Comparison of ENCODE assay signal across 25 cellular contexts in the genomic region with DNA sequence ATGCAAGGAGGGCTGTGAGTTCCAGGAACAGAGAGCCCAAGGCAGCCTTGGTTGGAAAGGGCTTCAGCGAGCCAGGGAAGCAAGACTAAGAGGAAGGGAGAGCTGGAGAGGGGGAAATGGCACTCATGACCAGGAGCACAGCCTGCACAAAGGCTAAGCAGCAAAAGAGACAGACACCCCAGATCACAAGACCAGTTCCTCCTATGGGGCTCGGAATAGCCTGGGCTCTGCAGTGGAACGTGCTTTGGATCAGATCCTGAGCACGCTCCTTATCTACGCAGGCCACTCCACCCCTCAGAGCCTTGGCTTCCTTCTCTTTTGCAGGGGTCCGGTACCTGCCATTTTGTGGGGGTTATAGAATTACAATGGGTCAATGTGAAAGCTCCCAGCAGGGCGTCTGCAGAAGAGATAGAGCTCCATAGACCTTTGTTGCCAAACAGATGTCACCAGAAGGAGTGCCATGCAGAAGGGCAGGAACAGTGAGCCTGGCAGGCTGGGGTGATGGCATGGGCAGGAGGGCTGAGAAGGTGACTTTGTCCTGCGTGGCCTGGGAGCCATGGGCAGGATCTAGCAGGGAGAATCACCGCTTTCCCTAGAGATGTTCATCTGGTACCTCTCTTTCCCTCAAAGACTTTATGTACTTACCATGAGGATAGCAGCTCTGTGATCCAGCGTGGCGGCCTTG. TPM values are rescaled to one million over a fixed set of nuclear protein-coding genes. Genes with fewer than 3 reads are reported as not detected.
A peak's percentile ranks its signal among the peaks of the same experiment; 100 is the strongest.
DNase-seq lines count a peak whose midpoint lies in the region; ATAC-seq lines count a peak whose summit lies in the region.
"Had no signal": no experiment of that assay in that cellular context is flagged by ENCODE, and none has a peak within 500 bp of the region (broad histone marks: within the 10 kb centered on the region; RNA-seq: fewer than 3 reads in every experiment).

No MANE protein-coding gene starts in this region.

- H3K4me1 Mint-ChIP-seq in stimulated activated naive CD8-positive, alpha-beta T cell treated with anti-CD3 and anti-CD28 coated beads, Interleukin-15, amount 100 ng/mL, for 72 hours: peaks cover 15% of the 10 kb centered on the region
- H3K4me1 Mint-ChIP-seq in activated T-helper 2 cell treated with anti-CD3 and anti-CD28 coated beads, Interferon-gamma antibody, Interleukin-2, Interleukin-4, amounts not matched to agents 10 μg/mL and 5 μg/mL and 100 μg/mL, durations not matched to agents 14 hours and 24 hours and 36 hours (ENCODE audit: low read depth): peaks cover 2% of the 10 kb centered on the region
- H3K4me1 Mint-ChIP-seq: activated B cell treated with CpG ODN at 0.5 μM for 24 hours, B cell had no signal

- H3K27ac Mint-ChIP-seq in stimulated activated naive CD8-positive, alpha-beta T cell treated with anti-CD3 and anti-CD28 coated beads, Interleukin-15, amount 100 ng/mL, for 72 hours: peak overlapping the region; percentile 54 to 66
- peak overlapping the region; percentile 29 for H3K27ac Mint-ChIP-seq in activated T-helper 2 cell treated with anti-CD3 and anti-CD28 coated beads, Interferon-gamma antibody, Interleukin-2, Interleukin-4, amounts not matched to agents 10 μg/mL and 5 μg/mL and 100 μg/mL, durations not matched to agents 14 hours and 24 hours and 36 hours
- H3K27ac Mint-ChIP-seq: activated B cell treated with CpG ODN at 0.5 μM for 24 hours, B cell, progenitor cell of endocrine pancreas had no signal

- H3K27me3 Mint-ChIP-seq in stimulated activated naive CD8-positive, alpha-beta T cell treated with anti-CD3 and anti-CD28 coated beads, Interleukin-15, amount 100 ng/mL, for 72 hours: no peaks in the 10 kb centered on the region
- H3K27me3 Mint-ChIP-seq in activated T-helper 2 cell treated with anti-CD3 and anti-CD28 coated beads, Interferon-gamma antibody, Interleukin-2, Interleukin-4, amounts not matched to agents 10 μg/mL and 5 μg/mL and 100 μg/mL, durations not matched to agents 14 hours and 24 hours and 36 hours (ENCODE audit: low read depth): no peaks in the 10 kb centered on the region
- H3K27me3 Mint-ChIP-seq: activated B cell treated with CpG ODN at 0.5 μM for 24 hours, B cell, progenitor cell of endocrine pancreas had no signal

- DNase-seq in stimulated activated naive CD8-positive, alpha-beta T cell treated with anti-CD3 and anti-CD28 coated beads, Interleukin-15, amount 100 ng/mL, for 72 hours: no peak
- no peak for DNase-seq in stimulated activated naive CD8-positive, alpha-beta T cell treated with anti-CD3 and anti-CD28 coated beads, Interleukin-15, Interleukin-2, amounts not matched to agents 100 U/mL and 50 U/mL, for 24 hours
- DNase-seq in activated T-helper 2 cell treated with anti-CD3 and anti-CD28 coated beads, Interferon-gamma antibody, Interleukin-2, Interleukin-4, amounts not matched to agents 10 μg/mL and 5 μg/mL and 100 μg/mL, durations not matched to agents 14 hours and 24 hours and 36 hours (ENCODE audit: low spot score): no peak
- peak; percentile 63 for DNase-seq in left ventricle myocardium superior
- no peak for DNase-seq in RPMI8226
- DNase-seq in ecto neural progenitor cell (ENCODE audit: low spot score): no peak
- no peak for DNase-seq in cerebellar cortex (ENCODE audit: low spot score)
- DNase-seq: activated B cell treated with CpG ODN at 0.5 μM for 24 hours; activated CD4-positive, alpha-beta T cell treated with anti-CD3 and anti-CD28 coated beads, Interleukin-2, amount 50 U/mL, for 1 hour; activated T-cell treated with anti-CD3 and anti-CD28 coated beads, Interleukin-2, amount 50 U/mL, for 48 hours; hypothalamus; Kasumi-1; mesenchymal stem cell; NCI-H1417 treated with DMSO at 0.1 percent for 48 hours; NCI-H2081 treated with DMSO at 0.1 percent for 48 hours; NCI-H226; SJCRH30; stimulated activated CD4-positive, alpha-beta T cell treated with anti-CD3 and anti-CD28 coated beads, Interleukin-2, amount 100 ng/mL, for 48 hours; SW 1271 had no signal

- intact Hi-C loops in activated T-helper 2 cell treated with anti-CD3 and anti-CD28 coated beads, Interferon-gamma antibody, Interleukin-2, Interleukin-4, amounts not matched to agents 10 μg/mL and 5 μg/mL and 100 μg/mL, durations not matched to agents 14 hours and 24 hours and 36 hours (cut with micrococcal nuclease): no loop called here
- intact Hi-C loops in left ventricle myocardium superior (cut with micrococcal nuclease): no loop called here

- no peak for ATAC-seq in stimulated activated naive CD8-positive, alpha-beta T cell treated with anti-CD3 and anti-CD28 coated beads, Interleukin-15, amount 100 ng/mL, for 72 hours
- ATAC-seq in stimulated activated naive CD8-positive, alpha-beta T cell treated with anti-CD3 and anti-CD28 coated beads, Interleukin-15, Interleukin-2, amounts not matched to agents 100 U/mL and 50 U/mL, for 24 hours: no peak
- peak; percentile 80 for ATAC-seq in left ventricle myocardium superior
- no peak for ATAC-seq in HG02840 (IDR thresholded peaks at IDR 0.05; ENCODE audit: low FRiP score, unreplicated experiment)
- ATAC-seq: HepG2, Panc1, sciatic nerve had no signal

- H3K36me3 Mint-ChIP-seq in activated T-helper 2 cell treated with anti-CD3 and anti-CD28 coated beads, Interferon-gamma antibody, Interleukin-2, Interleukin-4, amounts not matched to agents 10 μg/mL and 5 μg/mL and 100 μg/mL, durations not matched to agents 14 hours and 24 hours and 36 hours (ENCODE audit: low read depth): peaks cover 41% of the 10 kb centered on the region

- H3K9me3 Mint-ChIP-seq in stimulated activated naive CD8-positive, alpha-beta T cell treated with anti-CD3 and anti-CD28 coated beads, Interleukin-15, amount 100 ng/mL, for 72 hours: no peaks in the 10 kb centered on the region
- no peaks in the 10 kb centered on the region for H3K9me3 Mint-ChIP-seq in activated T-helper 2 cell treated with anti-CD3 and anti-CD28 coated beads, Interferon-gamma antibody, Interleukin-2, Interleukin-4, amounts not matched to agents 10 μg/mL and 5 μg/mL and 100 μg/mL, durations not matched to agents 14 hours and 24 hours and 36 hours
- H3K9me3 Mint-ChIP-seq: activated B cell treated with CpG ODN at 0.5 μM for 24 hours had no signal

- no peak overlapping the region for H3K4me3 Mint-ChIP-seq in stimulated activated naive CD8-positive, alpha-beta T cell treated with anti-CD3 and anti-CD28 coated beads, Interleukin-15, amount 100 ng/mL, for 72 hours
- no peak overlapping the region for H3K4me3 Mint-ChIP-seq in activated T-helper 2 cell treated with anti-CD3 and anti-CD28 coated beads, Interferon-gamma antibody, Interleukin-2, Interleukin-4, amounts not matched to agents 10 μg/mL and 5 μg/mL and 100 μg/mL, durations not matched to agents 14 hours and 24 hours and 36 hours (ENCODE audit: low read depth)
- H3K4me3 Mint-ChIP-seq: activated B cell treated with CpG ODN at 0.5 μM for 24 hours, B cell had no signal

RNA-seq across cellular contexts. Expression of gene ZC3H7B, which starts 33.8 kb away (rescaled TPM):
- 64.7 and 66.0 TPM in 2 replicates for total RNA-seq in activated T-helper 2 cell treated with anti-CD3 and anti-CD28 coated beads, Interferon-gamma antibody, Interleukin-2, Interleukin-4, amounts not matched to agents 10 μg/mL and 5 μg/mL and 100 μg/mL, durations not matched to agents 14 hours and 24 hours and 36 hours
- total RNA-seq in left ventricle myocardium superior: 47.6 TPM

RNA-seq across cellular contexts. Expression of gene TEF, which starts 46.6 kb away (rescaled TPM):
- 1.7 and 1.9 TPM in 2 replicates for total RNA-seq in activated T-helper 2 cell treated with anti-CD3 and anti-CD28 coated beads, Interferon-gamma antibody, Interleukin-2, Interleukin-4, amounts not matched to agents 10 μg/mL and 5 μg/mL and 100 μg/mL, durations not matched to agents 14 hours and 24 hours and 36 hours
- 25.4 TPM for total RNA-seq in left ventricle myocardium superior

RNA-seq across cellular contexts. Expression of gene RANGAP1, which starts 49.1 kb away (rescaled TPM):
- total RNA-seq in activated T-helper 2 cell treated with anti-CD3 and anti-CD28 coated beads, Interferon-gamma antibody, Interleukin-2, Interleukin-4, amounts not matched to agents 10 μg/mL and 5 μg/mL and 100 μg/mL, durations not matched to agents 14 hours and 24 hours and 36 hours: 189 and 192 TPM in 2 replicates
- 46.2 TPM for total RNA-seq in left ventricle myocardium superior
